27 cellular contexts compared by ENCODE assay signal in the genomic region with DNA sequence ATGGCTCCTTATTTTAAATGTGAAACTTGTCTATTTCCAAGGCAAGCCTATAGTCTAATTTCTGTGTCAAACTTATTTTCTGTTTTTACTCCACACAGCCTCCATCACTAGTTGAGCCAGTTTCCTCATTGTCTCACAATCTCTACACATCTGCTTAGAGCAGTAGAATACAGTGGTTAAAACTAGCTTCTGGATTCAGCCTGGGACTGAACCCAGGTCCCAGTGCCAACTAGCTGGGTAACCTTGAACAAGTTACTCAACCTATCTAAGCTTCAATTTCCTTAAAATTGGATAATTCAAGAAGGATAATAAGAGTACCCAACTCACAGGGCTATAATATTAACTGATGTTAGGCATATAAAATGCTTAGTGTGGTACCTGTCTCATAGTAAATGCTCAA.
"Had no signal": no experiment of that assay in that cellular context is flagged by ENCODE, and none has a peak within 500 bp of the region (broad histone marks: within the 10 kb centered on the region; RNA-seq: fewer than 3 reads in every experiment).

No MANE protein-coding gene starts in this region.

- H3K9me3 ChIP-seq: adrenal gland, body of pancreas, esophagus squamous epithelium had no signal

- H3K4me3 ChIP-seq: adrenal gland, body of pancreas, esophagus squamous epithelium had no signal

- H3K27me3 ChIP-seq: adrenal gland, body of pancreas, esophagus squamous epithelium had no signal

- ATAC-seq: activated CD4-positive, alpha-beta T cell treated with anti-CD3 and anti-CD28 coated beads for 36 hours; activated CD8-positive, alpha-beta memory T cell treated with anti-CD3 and anti-CD28 coated beads, Interleukin-2, amount 10 ng/mL, durations not matched to agents 7 days and 5 days; activated CD8-positive, alpha-beta T cell treated with anti-CD3 and anti-CD28 coated beads, Interleukin-2, amount 10 ng/mL, durations not matched to agents 7 days and 5 days; activated naive CD8-positive, alpha-beta T cell treated with anti-CD3 and anti-CD28 coated beads, Interleukin-2, amount 50 U/mL, for 24 hours; body of pancreas; T-helper 17 cell had no signal

- DNase-seq: activated CD4-positive, alpha-beta memory T cell treated with anti-CD3 and anti-CD28 coated beads for 36 hours; activated CD4-positive, alpha-beta T cell treated with anti-CD3 and anti-CD28 coated beads for 36 hours; activated CD4-positive, alpha-beta T cell treated with anti-CD3 and anti-CD28 coated beads, Interleukin-2, amount 10 ng/mL, durations not matched to agents 24 days and 14 days; activated CD4-positive, CD25-positive, alpha-beta regulatory T cell; activated CD4-positive, CD25-positive, alpha-beta regulatory T cell treated with anti-CD3 and anti-CD28 coated beads, Interleukin-2, amount 50 U/mL, for 72 hours; activated CD8-positive, alpha-beta memory T cell treated with anti-CD3 and anti-CD28 coated beads, Interleukin-2, amount 10 ng/mL, durations not matched to agents 7 days and 5 days; activated CD8-positive, alpha-beta memory T cell treated with anti-CD3 and anti-CD28 coated beads, Interleukin-2, amount 50 U/mL, for 4 hours; activated CD8-positive, alpha-beta T cell treated with anti-CD3 and anti-CD28 coated beads, Interleukin-2, amount 10 ng/mL, durations not matched to agents 7 days and 5 days; activated effector memory CD4-positive, alpha-beta T cell treated with anti-CD3 and anti-CD28 coated beads, Interleukin-2, amount 50 U/mL, for 16 hours; activated naive CD4-positive, alpha-beta T cell treated with anti-CD3 and anti-CD28 coated beads for 36 hours; activated naive CD8-positive, alpha-beta T cell treated with anti-CD3 and anti-CD28 coated beads for 36 hours; activated naive CD8-positive, alpha-beta T cell treated with anti-CD3 and anti-CD28 coated beads, Interleukin-2, amount 50 U/mL, for 24 hours; activated T-cell treated with anti-CD3 and anti-CD28 coated beads, Interleukin-2, amount 50 U/mL, for 1 hour; activated T-cell treated with anti-CD3 and anti-CD28 coated beads, Interleukin-2, amount 50 U/mL, for 48 hours; adrenal gland; aorta; body of pancreas; caudate nucleus; cortex of kidney; dermis blood vessel endothelial cell; effector CD8-positive, alpha-beta T cell; esophagus squamous epithelium; foreskin fibroblast; T-helper 1 cell; T-helper 17 cell; T1000 had no signal

- H3K27ac ChIP-seq: adrenal gland, epithelial cell of prostate, esophagus squamous epithelium had no signal
